ENCODE assay signal across 9 cellular contexts in genomic region chr2:85785027-85785822, GRCh38. TPM values are rescaled to one million over a fixed set of nuclear protein-coding genes. Genes with fewer than 3 reads are reported as not detected.
DNase-seq lines count a peak whose midpoint lies in the region; ATAC-seq, FAIRE-seq and TF ChIP-seq lines count a peak whose summit lies in the region.
"Had no signal": no experiment of that assay in that cellular context is flagged by ENCODE, and none has a peak within 500 bp of the region (broad histone marks: within the 10 kb centered on the region; RNA-seq: fewer than 3 reads in every experiment).

No MANE protein-coding gene starts in this region.

- intact Hi-C loops in HepG2 (cut with micrococcal nuclease; ENCODE audit: unreplicated experiment) (no loop called here), right lobe of liver (cut with DNase I) (no loop called here), body of pancreas (cut with DNase I) (no loop called here)

- H3K9me3 Mint-ChIP-seq in mesothelial cell of epicardium: no peaks in the 10 kb centered on the region

- 82% methylated on average over 23 of the region's 25 CpGs for WGBS in HepG2 (ENCODE audit: low lambda C conversion rate)
- WGBS in right lobe of liver (ENCODE audit: insufficient coverage, low coverage, low lambda C conversion rate, missing lambda C conversion rate): 58% methylated on average over 3 of the region's 25 CpGs
- WGBS in body of pancreas, 2 donors: 73 to 83% methylated on average over 24 of the region's 25 CpGs
- WGBS in suprapubic skin: 47% methylated on average over 15 of the region's 25 CpGs

- TF ChIP-seq POLR2A in HepG2 (IDR thresholded peaks at IDR 0.05; ENCODE audit: insufficient read depth in 1 of 2, low read depth in 2 of 2, low read length in 2 of 2) (no peak), right lobe of liver (IDR thresholded peaks at IDR 0.05) (no peak), body of pancreas (IDR thresholded peaks at IDR 0.05) (no peak), suprapubic skin (IDR thresholded peaks at IDR 0.05) (no peak)

- H3K4me1 ChIP-seq in HepG2 (ENCODE audit: insufficient read depth, low read length): peaks cover 30% of the 10 kb centered on the region
- peaks cover 0 to 14% (median 0%) of the 10 kb centered on the region in 4 donors for H3K4me1 ChIP-seq in right lobe of liver
- peaks cover 2% of the 10 kb centered on the region for H3K4me1 ChIP-seq in body of pancreas
- H3K4me1 ChIP-seq in suprapubic skin: peaks cover 8% of the 10 kb centered on the region

- H3K36me3 ChIP-seq in HepG2 (replicated peaks in 1 of 2; ENCODE audit: control insufficient read depth in 1 of 2, insufficient read depth in 2 of 2, low read length in 2 of 2) (no peaks in the 10 kb centered on the region), right lobe of liver (peaks cover 0 to 34% (median 0%) of the 10 kb centered on the region in 4 donors), body of pancreas (replicated peaks in 1 of 2; ENCODE audit: insufficient read depth in 1 of 2, low read depth in 2 of 2) (no peaks in the 10 kb centered on the region), suprapubic skin (peaks cover 18% of the 10 kb centered on the region)

- H3K79me2 ChIP-seq in HepG2 (ENCODE audit: insufficient read depth, low read length): no peaks in the 10 kb centered on the region

- no peak for TF ChIP-seq EP300 in HepG2 (IDR thresholded peaks at IDR 0.05; ENCODE audit: low read depth in 2 of 2, low read length in 2 of 2)
- TF ChIP-seq EP300 in HepG2 (CRISPR knock-in tag; IDR thresholded peaks at IDR 0.05; ENCODE audit: borderline replicate concordance): no peak
- no peak for TF ChIP-seq EP300 in suprapubic skin (IDR thresholded peaks at IDR 0.05)

- no peak overlapping the region for H3K9ac ChIP-seq in HepG2 (ENCODE audit: insufficient read depth, low read depth, low read length)

- H2AFZ ChIP-seq in HepG2 (ENCODE audit: low read length): no peak overlapping the region

- peak overlapping the region; percentile 39 for H3K27ac Mint-ChIP-seq in mesothelial cell of epicardium

- H4K20me1 ChIP-seq in HepG2 (ENCODE audit: insufficient read depth, low read length): no peaks in the 10 kb centered on the region

- in situ Hi-C loops in HepG2 (cut with HindIII; ENCODE audit: extremely low pct_ligation_motif_present, low pct_unique_long_range_greater_than_20kb): no loop called here

- H3K4me1 Mint-ChIP-seq in mesothelial cell of epicardium: peaks cover 7% of the 10 kb centered on the region

- no peak for FAIRE-seq in HepG2 (lab: Jason Lieb, UNC)

- no TSS peak for BruUV-seq in HepG2 (replicated peaks; lab: Mats Ljungman, UMichigan)

- CTCF ChIA-PET in HepG2 (lab: Yijun Ruan, JAX; ENCODE audit: low intra/inter-chr PET ratio, low total read pairs): no interaction called here

- no peak overlapping the region for H3K4me3 ChIP-seq in HepG2 (replicated peaks in 1 of 3; ENCODE audit: insufficient read depth in 1 of 3, low read depth in 2 of 3, low read length in 3 of 3)
- H3K4me3 ChIP-seq in right lobe of liver: no peak overlapping the region
- H3K4me3 ChIP-seq in body of pancreas: no peak overlapping the region
- no peak overlapping the region for H3K4me3 ChIP-seq in suprapubic skin
- H3K4me3 ChIP-seq: dorsolateral prefrontal cortex had no signal

- TF ChIP-seq RAD21 in HepG2 (CRISPR knock-in tag; IDR thresholded peaks at IDR 0.05): no peak

- H3K27me3 ChIP-seq in HepG2 (ENCODE audit: control insufficient read depth in 1 of 2, insufficient read depth in 2 of 2, low read length in 2 of 2): no peaks in the 10 kb centered on the region
- H3K27me3 ChIP-seq in right lobe of liver: no peaks in the 10 kb centered on the region
- no peaks in the 10 kb centered on the region for H3K27me3 ChIP-seq in body of pancreas
- H3K27me3 ChIP-seq in suprapubic skin: no peaks in the 10 kb centered on the region
- H3K27me3 ChIP-seq: dorsolateral prefrontal cortex had no signal

- ATAC-seq in HepG2 (peak; percentile 13; the same call in 2 of the 3 replicates), right lobe of liver (no peak), body of pancreas (peak; percentile 34), HG03565 (IDR thresholded peaks at IDR 0.05; ENCODE audit: unreplicated experiment) (no peak), GM18867 (IDR thresholded peaks at IDR 0.05; ENCODE audit: unreplicated experiment) (no peak)

- H3K36me3 Mint-ChIP-seq in mesothelial cell of epicardium: peaks cover 3% of the 10 kb centered on the region

- H3K9me3 ChIP-seq in HepG2 (ENCODE audit: low read length) (no peaks in the 10 kb centered on the region), right lobe of liver (no peaks in the 10 kb centered on the region), body of pancreas (no peaks in the 10 kb centered on the region), suprapubic skin (no peaks in the 10 kb centered on the region)

- H3K27me3 Mint-ChIP-seq in mesothelial cell of epicardium (ENCODE audit: low read depth): no peaks in the 10 kb centered on the region

- H3K4me3 Mint-ChIP-seq in mesothelial cell of epicardium: no peak overlapping the region

- POLR2A ChIA-PET in HepG2 (lab: Yijun Ruan, JAX): no interaction called here

- DNase-seq in HepG2 (ENCODE audit: low spot score) (no peak), right lobe of liver (no peak), body of pancreas (peak in 1 of 4 donors; percentile 27), mesothelial cell of epicardium (ENCODE audit: low spot score in 2 of 2, unreplicated experiment in 2 of 2) (no peak), suprapubic skin (ENCODE audit: low spot score in 2 of 2) (no peak), NCI-H187 (lab: John Stamatoyannopoulos, UW) (no peak)

- H3K27ac ChIP-seq in HepG2 (ENCODE audit: extremely low read length, insufficient read depth, low read length) (no peak overlapping the region), right lobe of liver (no peak overlapping the region), body of pancreas (no peak overlapping the region), suprapubic skin (no peak overlapping the region)

- TF ChIP-seq CTCF in HepG2 (CRISPR knock-in tag; IDR thresholded peaks at IDR 0.05) (no peak), right lobe of liver (IDR thresholded peaks at IDR 0.05) (no peak), body of pancreas (IDR thresholded peaks at IDR 0.05) (no peak), mesothelial cell of epicardium (IDR thresholded peaks at IDR 0.05; ENCODE audit: unreplicated experiment) (no peak), suprapubic skin (IDR thresholded peaks at IDR 0.05) (no peak)

- H3K4me2 ChIP-seq in HepG2 (ENCODE audit: low read depth, low read length): no peak overlapping the region

TF ChIP-seq in HepG2, 621 proteins besides CTCF, POLR2A, EP300 and RAD21 (continues in another document):
- no peak for TF ChIP-seq PCBP1 (IDR thresholded peaks at IDR 0.05; ENCODE audit: borderline replicate concordance, low read depth, low read length)
- TF ChIP-seq ZBTB1 (CRISPR knock-in tag; IDR thresholded peaks at IDR 0.05; ENCODE audit: borderline replicate concordance): no peak
- TF ChIP-seq TEAD2 (CRISPR knock-in tag; IDR thresholded peaks at IDR 0.05): no peak
- TF ChIP-seq DNMT1 (CRISPR knock-in tag; IDR thresholded peaks at IDR 0.05): no peak

RNA-seq across cellular contexts. Expression of gene ATOH8, which starts 31.4 kb away (rescaled TPM):
- total RNA-seq in HepG2 (2016; rRNA removed; fragmentation: Illumina TruSeq; extraction: Trizol) (0.11 and 0.13 TPM in 2 replicates), right lobe of liver (10 to 100 TPM in 4 of 6 experiments, 1 to 10 TPM in 2; 5.3 to 78.0 (median 46.2) TPM), body of pancreas (10 to 100 TPM; 12.9 to 14.5 TPM), mesothelial cell of epicardium (12.6 to 13.8 TPM (median 12.7 TPM) in 3 replicates), suprapubic skin (10 to 100 TPM in 3 of 4 donors, 1 to 10 TPM in 1; 9.7 to 30.3 (median 27.3) TPM)
- total RNA-seq in HepG2 (2016; cell fraction: cytosol; rRNA removed; fragmentation: Illumina TruSeq; extraction: Trizol; ENCODE audit: low read depth): 0.10 TPM in 1 of 2 replicates, not detected in the other
- total RNA-seq in HepG2 (2016; cell fraction: insoluble cytoplasmic fraction; rRNA removed; fragmentation: Illumina TruSeq; extraction: Trizol): 0.13 and 0.21 TPM in 2 replicates
- total RNA-seq in HepG2 (2016; cell fraction: membrane; rRNA removed; fragmentation: Illumina TruSeq; extraction: Trizol): 0.12 and 0.21 TPM in 2 replicates
- total RNA-seq in HepG2 (2016; cell fraction: nucleus; rRNA removed; fragmentation: Illumina TruSeq; extraction: Trizol): 0.34 and 0.38 TPM in 2 replicates
- polyA plus RNA-seq in HepG2 (2011; rRNA removed): 0.22 and 0.61 TPM in 2 replicates
- 0.23 and 0.62 TPM in 2 replicates for polyA plus RNA-seq in HepG2 (2011; cell fraction: cytosol; rRNA removed)
- polyA plus RNA-seq in HepG2 (2011; cell fraction: nucleus; rRNA removed): 0.55 and 0.88 TPM in 2 replicates
- 0.13 TPM in 1 of 2 replicates, not detected in the other for polyA plus RNA-seq in HepG2 (2012)
- polyA plus RNA-seq in HepG2 (2016; cell fraction: cytosol; fragmentation: Illumina TruSeq; extraction: Trizol; ENCODE audit: low read depth): not detected in 2 replicates
- 0.11 and 0.14 TPM in 2 replicates for polyA plus RNA-seq in HepG2 (2016; cell fraction: insoluble cytoplasmic fraction; fragmentation: Illumina TruSeq; extraction: Trizol; ENCODE audit: low read depth)
- polyA plus RNA-seq in HepG2 (2016; cell fraction: membrane; fragmentation: Illumina TruSeq; extraction: Trizol; ENCODE audit: low read depth): 0.13 TPM in 1 of 2 replicates, not detected in the other
- 0.15 and 0.25 TPM in 2 replicates for polyA plus RNA-seq in HepG2 (2016; cell fraction: nucleus; fragmentation: Illumina TruSeq; extraction: Trizol; ENCODE audit: insufficient read depth, low read depth)
- polyA minus RNA-seq in HepG2 (2011; rRNA and poly(A)+ RNA removed; ENCODE audit: low replicate concordance): 1.6 and 10.7 TPM in 2 replicates
- polyA minus RNA-seq in HepG2 (2011; cell fraction: cytosol; rRNA and poly(A)+ RNA removed): 0.44 TPM in 1 of 2 replicates, not detected in the other
- polyA minus RNA-seq in HepG2 (2011; cell fraction: nucleus; rRNA and poly(A)+ RNA removed): 0.62 and 1.4 TPM in 2 replicates

Comparison
In these comparisons a context has a peak if more than half of its experiments do, and no peak if none do; other contexts are left out.
1. ATAC-seq: peak in HepG2 (single experiment) and body of pancreas (single experiment); none in right lobe of liver (0 of 4), HG03565 (single experiment) and GM18867 (single experiment).